ENCODE assay signal across 22 cellular contexts in the genomic region with DNA sequence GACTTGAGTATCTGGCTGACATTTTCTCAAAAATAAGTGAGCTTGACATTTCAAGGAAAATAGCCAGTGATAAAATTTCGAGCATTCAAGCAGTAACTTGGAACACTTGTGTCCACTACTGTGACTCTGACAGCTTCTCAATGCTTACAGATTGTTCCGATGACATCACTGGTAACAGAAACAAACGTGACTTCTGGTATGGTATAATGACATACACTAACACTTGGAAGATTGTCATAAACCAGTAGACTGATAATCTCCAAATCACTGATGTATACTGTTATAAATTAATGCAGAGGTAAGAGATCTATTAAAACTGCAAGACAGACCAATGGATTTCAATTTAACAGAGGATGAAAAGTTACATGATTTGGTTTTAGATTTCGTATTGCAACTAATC. TPM values are rescaled to one million over a fixed set of nuclear protein-coding genes. Genes with fewer than 3 reads are reported as not detected.
DNase-seq lines count a peak whose midpoint lies in the region; ATAC-seq, FAIRE-seq and TF ChIP-seq lines count a peak whose summit lies in the region.
"Had no signal": no experiment of that assay in that cellular context is flagged by ENCODE, and none has a peak within 500 bp of the region (broad histone marks: within the 10 kb centered on the region; RNA-seq: fewer than 3 reads in every experiment).

No MANE protein-coding gene starts in this region.

- TF ChIP-seq EP300 in HepG2 (IDR thresholded peaks at IDR 0.05; ENCODE audit: low read depth in 2 of 2, low read length in 2 of 2) (no peak), HepG2 (CRISPR knock-in tag; IDR thresholded peaks at IDR 0.05; ENCODE audit: borderline replicate concordance) (no peak)

- H3K4me3 Mint-ChIP-seq in CD4-positive, alpha-beta T cell: no peak overlapping the region
- H3K4me3 Mint-ChIP-seq: CD14-positive monocyte; CD4-positive, alpha-beta memory T cell; GM23338 had no signal

- BruUV-seq in HepG2 (replicated peaks; lab: Mats Ljungman, UMichigan) (no TSS peak), endothelial cell of umbilical vein (replicated peaks; lab: Mats Ljungman, UMichigan) (no TSS peak)

- in situ Hi-C loops in HepG2 (cut with HindIII; ENCODE audit: extremely low pct_ligation_motif_present, low pct_unique_long_range_greater_than_20kb): loop anchor here (25.0 kb wide), 1 partner anchor 1384 kb away; a partner anchor contains a TSS

- H3K27me3 Mint-ChIP-seq in CD4-positive, alpha-beta T cell: no peaks in the 10 kb centered on the region
- H3K27me3 Mint-ChIP-seq: CD4-positive, alpha-beta memory T cell had no signal

- H3K27me3 ChIP-seq in HepG2 (ENCODE audit: control insufficient read depth in 1 of 2, insufficient read depth in 2 of 2, low read length in 2 of 2): no peaks in the 10 kb centered on the region
- no peaks in the 10 kb centered on the region for H3K27me3 ChIP-seq in right lobe of liver
- no peaks in the 10 kb centered on the region for H3K27me3 ChIP-seq in Loucy (ENCODE audit: insufficient read depth, low read length, poor library complexity, severe bottlenecking)
- H3K27me3 ChIP-seq in endothelial cell of umbilical vein (ENCODE audit: control insufficient read depth in 2 of 2, insufficient read depth in 2 of 2, low read length in 2 of 2): no peaks in the 10 kb centered on the region
- no peaks in the 10 kb centered on the region for H3K27me3 ChIP-seq in CD4-positive, alpha-beta T cell (ENCODE audit: control insufficient read depth, insufficient read depth, low read length)
- H3K27me3 ChIP-seq: BE2C; BLaER1 treated with 17β-estradiol and CSF1 and Interleukin-3, amounts not matched to agents 10 nM and 100 nM had no signal

- no peaks in the 10 kb centered on the region for H3K9me2 ChIP-seq in Loucy (replicated peaks; ENCODE audit: low read depth, low read length)

- peaks cover 78% of the 10 kb centered on the region for H3K4me1 Mint-ChIP-seq in CD4-positive, alpha-beta T cell (ENCODE audit: low read depth)

- no peak for TF ChIP-seq CTCF in HepG2 (CRISPR knock-in tag; IDR thresholded peaks at IDR 0.05)
- no peak for TF ChIP-seq CTCF in right lobe of liver (IDR thresholded peaks at IDR 0.05)
- TF ChIP-seq CTCF in Loucy (conservative IDR thresholded peaks at IDR 0.05; ENCODE audit: low read length): no peak
- no peak for TF ChIP-seq CTCF in endothelial cell of umbilical vein (IDR thresholded peaks at IDR 0.05; ENCODE audit: extremely low read depth in 1 of 2, insufficient read depth in 1 of 2, low read depth in 1 of 2, low read length in 2 of 2)
- TF ChIP-seq CTCF in CD4-positive, alpha-beta T cell (IDR thresholded peaks at IDR 0.05): no peak

- H2AFZ ChIP-seq in HepG2 (ENCODE audit: low read length) (no peak overlapping the region), Loucy (ENCODE audit: low read length) (no peak overlapping the region), endothelial cell of umbilical vein (ENCODE audit: low read depth, low read length) (no peak overlapping the region)
- H2AFZ ChIP-seq: GM23338 had no signal

- POLR2A ChIA-PET in HepG2 (lab: Yijun Ruan, JAX): no interaction called here
- POLR2A ChIA-PET in endothelial cell of umbilical vein (lab: Charles Lee): no interaction called here
- POLR2A ChIA-PET in CD4-positive, alpha-beta T cell (lab: Charles Lee): no interaction called here

- no peaks in the 10 kb centered on the region for H3K36me3 ChIP-seq in HepG2 (replicated peaks in 1 of 2; ENCODE audit: control insufficient read depth in 1 of 2, insufficient read depth in 2 of 2, low read length in 2 of 2)
- H3K36me3 ChIP-seq in right lobe of liver: no peaks in the 10 kb centered on the region
- H3K36me3 ChIP-seq in Loucy (ENCODE audit: insufficient read depth, low read length): no peaks in the 10 kb centered on the region
- H3K36me3 ChIP-seq in endothelial cell of umbilical vein (ENCODE audit: control insufficient read depth in 2 of 2, extremely low read depth in 1 of 2, insufficient read depth in 2 of 2, low read length in 2 of 2): peaks cover 0 to 2% of the 10 kb centered on the region in 2 experiments
- H3K36me3 ChIP-seq: BE2C, HAP-1 had no signal

- peaks cover 78% of the 10 kb centered on the region for H3K36me3 Mint-ChIP-seq in CD4-positive, alpha-beta T cell (ENCODE audit: low read depth)

- H4K20me1 ChIP-seq in HepG2 (ENCODE audit: insufficient read depth, low read length): no peaks in the 10 kb centered on the region; the same call in 1 of the 2 replicates
- H4K20me1 ChIP-seq in Loucy (ENCODE audit: insufficient read depth, low read length, poor library complexity, severe bottlenecking): peaks cover 40% of the 10 kb centered on the region
- peaks cover 4% of the 10 kb centered on the region for H4K20me1 ChIP-seq in endothelial cell of umbilical vein (replicated peaks; ENCODE audit: control insufficient read depth, extremely low read depth, insufficient read depth, low read length)

- dilution Hi-C loops in endothelial cell of umbilical vein (cut with MboI; ENCODE audit: extremely low pct_ligation_motif_present, low sequenced_read_pairs): no loop called here

- ATAC-seq in HepG2 (no peak), right lobe of liver (no peak)
- ATAC-seq in CD4-positive, alpha-beta T cell (ENCODE audit: poor library complexity): no peak
- ATAC-seq: GM12878, GM23338 had no signal

- H3K27ac ChIP-seq in HepG2 (ENCODE audit: extremely low read length, insufficient read depth, low read length) (no peak overlapping the region), right lobe of liver (no peak overlapping the region), endothelial cell of umbilical vein (ENCODE audit: insufficient read depth, low read depth, low read length) (no peak overlapping the region)
- H3K27ac ChIP-seq in CD4-positive, alpha-beta T cell (ENCODE audit: low read depth, low read length): no peak overlapping the region
- H3K27ac ChIP-seq: 22Rv1; BLaER1 treated with 17β-estradiol and CSF1 and Interleukin-3, amounts not matched to agents 10 nM and 100 nM had no signal

- H3K9ac ChIP-seq in HepG2 (ENCODE audit: insufficient read depth, low read depth, low read length) (no peak overlapping the region), Loucy (ENCODE audit: low read depth, low read length, poor library complexity, severe bottlenecking) (no peak overlapping the region), endothelial cell of umbilical vein (replicated peaks; ENCODE audit: extremely low read depth, insufficient read depth, low read length) (no peak overlapping the region)
- H3K9ac ChIP-seq: BLaER1 treated with 17β-estradiol and CSF1 and Interleukin-3, amounts not matched to agents 10 nM and 100 nM had no signal

- CTCF ChIA-PET in HepG2 (lab: Yijun Ruan, JAX; ENCODE audit: low intra/inter-chr PET ratio, low total read pairs) (no interaction called here), endothelial cell of umbilical vein (lab: Charles Lee) (interaction anchor here (1.5 kb wide), 1 partner anchor 10 kb away, joined by 7 read pairs; no protein-coding TSS in a partner anchor)
- CTCF ChIA-PET in CD4-positive, alpha-beta T cell (lab: Charles Lee): no interaction called here

- TF ChIP-seq POLR2A in HepG2 (IDR thresholded peaks at IDR 0.05; ENCODE audit: insufficient read depth in 1 of 2, low read depth in 2 of 2, low read length in 2 of 2) (no peak), right lobe of liver (IDR thresholded peaks at IDR 0.05) (no peak), endothelial cell of umbilical vein (IDR thresholded peaks at IDR 0.05; ENCODE audit: low read depth, low read length) (no peak)

- intact Hi-C loops in HepG2 (cut with micrococcal nuclease; ENCODE audit: unreplicated experiment) (no loop called here), right lobe of liver (cut with DNase I) (no loop called here), endothelial cell of umbilical vein (cut with micrococcal nuclease) (no loop called here)
- intact Hi-C loops in CD4-positive, alpha-beta T cell (cut with DNase I, micrococcal nuclease): no loop called here

- H3K4me1 ChIP-seq in HepG2 (ENCODE audit: insufficient read depth, low read length): peaks cover 17% of the 10 kb centered on the region
- peaks cover 0 to 31% (median 4%) of the 10 kb centered on the region in 4 donors for H3K4me1 ChIP-seq in right lobe of liver
- H3K4me1 ChIP-seq in Loucy (ENCODE audit: insufficient read depth, low read length, poor library complexity, severe bottlenecking): peaks cover 47% of the 10 kb centered on the region
- H3K4me1 ChIP-seq in endothelial cell of umbilical vein (ENCODE audit: control insufficient read depth, extremely low read depth, insufficient read depth, low read length): peaks cover 6% of the 10 kb centered on the region

- WGBS in HepG2 (ENCODE audit: low lambda C conversion rate): 98% methylated on average over 4 of the region's 4 CpGs
- whole genome bisulfite sequencing in right lobe of liver (ENCODE audit: insufficient coverage, low coverage, low lambda C conversion rate, missing lambda C conversion rate): 69% methylated on average over 4 of the region's 4 CpGs

- DNase-seq in HepG2 (ENCODE audit: low spot score) (no peak), right lobe of liver (no peak), endothelial cell of umbilical vein (ENCODE audit: low read depth, low spot score) (no peak), DMS79 treated with DMSO at 0.1 percent for 48 hours (lab: John Stamatoyannopoulos, UW) (no peak), Ammon's horn (ENCODE audit: low spot score) (no peak)
- no peak for DNase-seq in CD4-positive, alpha-beta T cell
- DNase-seq: BE2C; Calu3; CD4-positive, alpha-beta memory T cell; COR-L47; DMS153; EL; GDM1 had no signal

- no peaks in the 10 kb centered on the region for H3F3A ChIP-seq in Loucy (ENCODE audit: low read depth)

- no peak overlapping the region for H3K4me2 ChIP-seq in HepG2 (ENCODE audit: low read depth, low read length)
- H3K4me2 ChIP-seq in Loucy (ENCODE audit: low read depth, low read length, poor library complexity, severe bottlenecking): peak overlapping the region; percentile 91
- no peak overlapping the region for H3K4me2 ChIP-seq in endothelial cell of umbilical vein (ENCODE audit: insufficient read depth, low read length)
- H3K4me2 ChIP-seq: GM23338 had no signal

- H3K4me3 ChIP-seq in HepG2 (replicated peaks in 1 of 3; ENCODE audit: insufficient read depth in 1 of 3, low read depth in 2 of 3, low read length in 3 of 3): no peak overlapping the region
- no peak overlapping the region for H3K4me3 ChIP-seq in right lobe of liver
- H3K4me3 ChIP-seq in Loucy (ENCODE audit: low read length, poor library complexity, severe bottlenecking): no peak overlapping the region
- no peak overlapping the region for H3K4me3 ChIP-seq in endothelial cell of umbilical vein (replicated peaks in 1 of 3; ENCODE audit: insufficient read depth in 1 of 3, low read depth in 1 of 3, low read length in 3 of 3)
- H3K4me3 ChIP-seq: BLaER1 treated with 17β-estradiol and CSF1 and Interleukin-3, amounts not matched to agents 10 nM and 100 nM; GM12878; GM23338; HAP-1 had no signal

- peaks cover 30% of the 10 kb centered on the region for H3K79me2 ChIP-seq in HepG2 (ENCODE audit: insufficient read depth, low read length)
- H3K79me2 ChIP-seq in Loucy (ENCODE audit: insufficient read depth, low read length): peaks cover 83% of the 10 kb centered on the region
- H3K79me2 ChIP-seq in endothelial cell of umbilical vein (ENCODE audit: control insufficient read depth, insufficient read depth, low read length): peaks cover 43% of the 10 kb centered on the region

- H3K9me1 ChIP-seq in endothelial cell of umbilical vein (replicated peaks; ENCODE audit: control insufficient read depth, extremely low read depth, insufficient read depth, low read length): no peaks in the 10 kb centered on the region

- H3K27ac Mint-ChIP-seq in CD4-positive, alpha-beta T cell: no peak overlapping the region
- H3K27ac Mint-ChIP-seq: CD4-positive, alpha-beta memory T cell; GM23338 had no signal

- H3K9me3 ChIP-seq in HepG2 (ENCODE audit: low read length): no peaks in the 10 kb centered on the region
- no peaks in the 10 kb centered on the region for H3K9me3 ChIP-seq in right lobe of liver
- H3K9me3 ChIP-seq in Loucy (ENCODE audit: insufficient read depth, low read depth, low read length): peaks cover 9% of the 10 kb centered on the region
- H3K9me3 ChIP-seq in endothelial cell of umbilical vein (replicated peaks; ENCODE audit: control insufficient read depth, insufficient read depth, low read length): no peaks in the 10 kb centered on the region
- no peaks in the 10 kb centered on the region for H3K9me3 ChIP-seq in CD4-positive, alpha-beta T cell (ENCODE audit: control insufficient read depth, low read length)
- H3K9me3 ChIP-seq: BE2C, HAP-1 had no signal

- FAIRE-seq in HepG2 (lab: Jason Lieb, UNC): no peak
- FAIRE-seq in endothelial cell of umbilical vein (lab: Jason Lieb, UNC): peak; percentile 50
- FAIRE-seq: A204.1, GM12878, GM18507 had no signal

- no peak for TF ChIP-seq RAD21 in HepG2 (CRISPR knock-in tag; IDR thresholded peaks at IDR 0.05)

- peaks cover 20% of the 10 kb centered on the region for H3K9me3 Mint-ChIP-seq in CD4-positive, alpha-beta T cell

RNA-seq across cellular contexts. Expression of a gene that starts 6.5 kb away (rescaled TPM):
- total RNA-seq in HepG2 (2016; rRNA removed; fragmentation: Illumina TruSeq; extraction: Trizol): 17.5 and 17.8 TPM in 2 replicates
- 26.9 and 29.3 TPM in 2 replicates for total RNA-seq in HepG2 (2016; cell fraction: cytosol; rRNA removed; fragmentation: Illumina TruSeq; extraction: Trizol; ENCODE audit: low read depth)
- 17.5 and 18.9 TPM in 2 replicates for total RNA-seq in HepG2 (2016; cell fraction: insoluble cytoplasmic fraction; rRNA removed; fragmentation: Illumina TruSeq; extraction: Trizol)
- total RNA-seq in HepG2 (2016; cell fraction: membrane; rRNA removed; fragmentation: Illumina TruSeq; extraction: Trizol): 12.0 and 14.7 TPM in 2 replicates
- total RNA-seq in HepG2 (2016; cell fraction: nucleus; rRNA removed; fragmentation: Illumina TruSeq; extraction: Trizol): 27.4 and 28.9 TPM in 2 replicates
- 6.4 and 6.7 TPM in 2 replicates for polyA plus RNA-seq in HepG2 (2011; rRNA removed)
- polyA plus RNA-seq in HepG2 (2011; cell fraction: cytosol; rRNA removed): 1.8 and 3.3 TPM in 2 replicates
- 10.4 and 15.7 TPM in 2 replicates for polyA plus RNA-seq in HepG2 (2011; cell fraction: nucleus; rRNA removed)
- 9.1 and 11.6 TPM in 2 replicates for polyA plus RNA-seq in HepG2 (2012)
- 1.3 and 1.8 TPM in 2 replicates for polyA plus RNA-seq in HepG2 (2016; cell fraction: cytosol; fragmentation: Illumina TruSeq; extraction: Trizol; ENCODE audit: low read depth)
- polyA plus RNA-seq in HepG2 (2016; cell fraction: insoluble cytoplasmic fraction; fragmentation: Illumina TruSeq; extraction: Trizol; ENCODE audit: low read depth): 17.2 and 17.3 TPM in 2 replicates
- polyA plus RNA-seq in HepG2 (2016; cell fraction: membrane; fragmentation: Illumina TruSeq; extraction: Trizol; ENCODE audit: low read depth): 3.7 and 5.7 TPM in 2 replicates
- 35.3 and 42.3 TPM in 2 replicates for polyA plus RNA-seq in HepG2 (2016; cell fraction: nucleus; fragmentation: Illumina TruSeq; extraction: Trizol; ENCODE audit: insufficient read depth, low read depth)
- polyA minus RNA-seq in HepG2 (2011; rRNA and poly(A)+ RNA removed; ENCODE audit: low replicate concordance): 2.8 and 4.2 TPM in 2 replicates
- polyA minus RNA-seq in HepG2 (2011; cell fraction: cytosol; rRNA and poly(A)+ RNA removed): 7.1 TPM in 2 replicates
- polyA minus RNA-seq in HepG2 (2011; cell fraction: nucleus; rRNA and poly(A)+ RNA removed): 37.1 and 41.8 TPM in 2 replicates
- 10 to 100 TPM; 11.6 to 15.5 (median 12.4) TPM for total RNA-seq in right lobe of liver
- 20.2 and 21.2 TPM in 2 replicates for total RNA-seq in endothelial cell of umbilical vein
- 5.4 and 7.5 TPM in 2 replicates for polyA plus RNA-seq in endothelial cell of umbilical vein
- polyA plus RNA-seq in endothelial cell of umbilical vein (2011; cell fraction: cytosol; rRNA removed): 6.6 and 6.9 TPM in 2 replicates
- polyA plus RNA-seq in endothelial cell of umbilical vein (2011; cell fraction: nucleus; rRNA removed): 26.0 and 33.9 TPM in 2 replicates
- 15.3 and 23.5 TPM in 2 replicates for polyA plus RNA-seq in endothelial cell of umbilical vein (2012)
- 5.1 and 6.0 TPM in 2 replicates for polyA minus RNA-seq in endothelial cell of umbilical vein
- 5.5 TPM for polyA minus RNA-seq in endothelial cell of umbilical vein (2011; cell fraction: cytosol; rRNA and poly(A)+ RNA removed)
- polyA minus RNA-seq in endothelial cell of umbilical vein (2011; cell fraction: nucleus; rRNA and poly(A)+ RNA removed): 22.6 and 24.1 TPM in 2 replicates
- total RNA-seq in CD4-positive, alpha-beta T cell: 10 to 100 TPM; 39.8 to 40.6 TPM
